8 cellular contexts compared by ENCODE assay signal in the genomic region with DNA sequence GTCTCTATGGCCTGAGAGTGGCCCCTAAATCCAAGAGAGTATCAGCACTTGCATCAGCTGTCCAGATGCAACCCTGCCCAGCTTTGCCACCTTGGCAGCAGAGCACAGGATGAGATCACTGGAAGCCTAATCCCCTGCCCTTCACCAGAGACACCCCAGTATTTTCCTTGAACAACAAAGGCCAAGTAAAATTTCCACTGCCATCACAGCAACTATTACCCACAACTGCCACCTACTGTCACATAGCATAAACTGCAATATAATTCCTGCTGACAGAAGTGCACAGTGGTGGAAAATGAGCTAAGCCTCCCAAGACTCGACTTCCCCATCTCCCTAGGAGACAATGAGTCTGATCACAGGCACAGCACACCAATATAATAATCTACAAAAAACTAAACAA.
DNase-seq lines count a peak whose midpoint lies in the region; ATAC-seq and TF ChIP-seq lines count a peak whose summit lies in the region.

No MANE protein-coding gene starts in this region.

- no peaks in the 10 kb centered on the region for H3K79me2 ChIP-seq in H9 (ENCODE audit: insufficient read depth, low read length)

- no peak overlapping the region for H2BK5ac ChIP-seq in H9 (ENCODE audit: insufficient read length, low read length)

- no peak overlapping the region for H4K91ac ChIP-seq in H9 (ENCODE audit: insufficient read length, low read depth, low read length)

- H2BK15ac ChIP-seq in H9 (ENCODE audit: low read depth, low read length): no peak overlapping the region

- H2BK120ac ChIP-seq in H9 (ENCODE audit: low read depth, low read length, poor library complexity, severe bottlenecking): no peak overlapping the region

- no peaks in the 10 kb centered on the region for H3K79me1 ChIP-seq in H9 (ENCODE audit: insufficient read depth, low read depth, low read length, poor library complexity, severe bottlenecking)

- H3K56ac ChIP-seq in H9 (ENCODE audit: insufficient read length, low read depth, low read length): no peak overlapping the region

- no peak overlapping the region for H2AK5ac ChIP-seq in H9 (ENCODE audit: insufficient read length, low read length)

- peak; percentile 41 for DNase-seq in GM12865 (ENCODE audit: low read depth)
- no peak for DNase-seq in H9
- peak; percentile 45 for DNase-seq in NCI-H1694 (lab: John Stamatoyannopoulos, UW)
- peak; percentile 46 for DNase-seq in iPS-NIHi11 (ENCODE audit: low spot score)
- DNase-seq in T-helper 2 cell treated with Interferon-gamma antibody and Interleukin-4, amounts not matched to agents 5 μg/mL and 100 μg/mL, for 36 hours (ENCODE audit: low spot score): no peak
- DNase-seq in EL: no peak
- DNase-seq in CD4-positive, alpha-beta memory T cell: no peak

- H3K36me3 ChIP-seq in CD4-positive, alpha-beta memory T cell (ENCODE audit: insufficient read depth, low read length): no peaks in the 10 kb centered on the region

- no peak for ATAC-seq in GM18517 (IDR thresholded peaks at IDR 0.05; ENCODE audit: unreplicated experiment)

- no peak overlapping the region for H3K23ac ChIP-seq in H9 (ENCODE audit: insufficient read length, low read depth, low read length)

- no peak overlapping the region for H3K9ac ChIP-seq in H9 (ENCODE audit: extremely low read depth, insufficient read length, low read length)

- no peaks in the 10 kb centered on the region for H3K4me1 ChIP-seq in H9 (ENCODE audit: insufficient read depth, low read length)
- H3K4me1 ChIP-seq in CD4-positive, alpha-beta memory T cell (ENCODE audit: insufficient read depth, low read length): no peaks in the 10 kb centered on the region

- TF ChIP-seq CTCF in GM12865 (IDR thresholded peaks at IDR 0.05; ENCODE audit: insufficient read depth, low read depth, low read length, missing control alignments) (peak; percentile 59), H9 (conservative IDR thresholded peaks at IDR 0.05) (peak; percentile 68)

- intact Hi-C loops in CD4-positive, alpha-beta memory T cell (cut with micrococcal nuclease): no loop called here

- no peak overlapping the region for H3K4me3 ChIP-seq in GM12865 (ENCODE audit: low read depth, low read length)
- no peak overlapping the region for H3K4me3 ChIP-seq in CD4-positive, alpha-beta memory T cell (ENCODE audit: low read length in 2 of 2)

- no peak overlapping the region for H3K27ac ChIP-seq in H9 (ENCODE audit: insufficient read length, low read depth, low read length)
- H3K27ac ChIP-seq in CD4-positive, alpha-beta memory T cell (ENCODE audit: low read depth, low read length): no peak overlapping the region

- peaks cover 7 to 21% (median 12%) of the 10 kb centered on the region in 3 experiments for H3K36me3 Mint-ChIP-seq in H9 (ENCODE audit: insufficient read depth in 1 of 3, low read depth in 3 of 3)
- no peaks in the 10 kb centered on the region for H3K36me3 Mint-ChIP-seq in T-helper 2 cell treated with Interferon-gamma antibody and Interleukin-4, amounts not matched to agents 5 μg/mL and 100 μg/mL, for 36 hours (ENCODE audit: low read depth)
- H3K36me3 Mint-ChIP-seq in CD4-positive, alpha-beta memory T cell: no peaks in the 10 kb centered on the region

- no peak overlapping the region for H3K14ac ChIP-seq in H9 (ENCODE audit: insufficient read depth, low read length)

- no peak overlapping the region for H3K27ac Mint-ChIP-seq in H9
- no peak overlapping the region for H3K27ac Mint-ChIP-seq in T-helper 2 cell treated with Interferon-gamma antibody and Interleukin-4, amounts not matched to agents 5 μg/mL and 100 μg/mL, for 36 hours
- no peak overlapping the region for H3K27ac Mint-ChIP-seq in CD4-positive, alpha-beta memory T cell

- no peak overlapping the region for H3K4me2 ChIP-seq in H9 (ENCODE audit: insufficient read depth, insufficient read length, low read length)

- POLR2A ChIA-PET in CD4-positive, alpha-beta memory T cell (lab: Charles Lee; ENCODE audit: partially characterized antibody): no interaction called here

- no peak overlapping the region for H3T11ph ChIP-seq in H9 (ENCODE audit: low read length)

- H4K20me1 ChIP-seq in H9 (ENCODE audit: control insufficient read depth, insufficient read depth, insufficient read length): no peaks in the 10 kb centered on the region

- no peak overlapping the region for H2BK20ac ChIP-seq in H9 (ENCODE audit: low read depth, low read length, poor library complexity, severe bottlenecking)

- no peak overlapping the region for H3K4ac ChIP-seq in H9 (ENCODE audit: low read depth, low read length)

- CTCF ChIA-PET in CD4-positive, alpha-beta memory T cell (lab: Charles Lee; ENCODE audit: partially characterized antibody): no interaction called here

- no peak overlapping the region for H4K8ac ChIP-seq in H9 (replicated peaks; ENCODE audit: insufficient read length, low read depth, low read length)

- no peak overlapping the region for H4K5ac ChIP-seq in H9 (ENCODE audit: insufficient read length, low read depth, low read length)

- no peaks in the 10 kb centered on the region for H3K4me1 Mint-ChIP-seq in H9
- H3K4me1 Mint-ChIP-seq in T-helper 2 cell treated with Interferon-gamma antibody and Interleukin-4, amounts not matched to agents 5 μg/mL and 100 μg/mL, for 36 hours (ENCODE audit: low read depth): no peaks in the 10 kb centered on the region
- no peaks in the 10 kb centered on the region for H3K4me1 Mint-ChIP-seq in CD4-positive, alpha-beta memory T cell

- no peaks in the 10 kb centered on the region for H3K27me3 Mint-ChIP-seq in H9 (ENCODE audit: low read depth)
- H3K27me3 Mint-ChIP-seq in T-helper 2 cell treated with Interferon-gamma antibody and Interleukin-4, amounts not matched to agents 5 μg/mL and 100 μg/mL, for 36 hours (ENCODE audit: low read depth): no peaks in the 10 kb centered on the region
- H3K27me3 Mint-ChIP-seq in CD4-positive, alpha-beta memory T cell: no peaks in the 10 kb centered on the region

- H3K4me3 Mint-ChIP-seq in H9: no peak overlapping the region
- H3K4me3 Mint-ChIP-seq in T-helper 2 cell treated with Interferon-gamma antibody and Interleukin-4, amounts not matched to agents 5 μg/mL and 100 μg/mL, for 36 hours: no peak overlapping the region
- no peak overlapping the region for H3K4me3 Mint-ChIP-seq in CD4-positive, alpha-beta memory T cell

- no CpG with 5 or more reads among the region's 1 CpG for WGBS in H9 (ENCODE audit: extremely low coverage, insufficient read length, low lambda C conversion rate)

- H2AFZ ChIP-seq in H9 (ENCODE audit: low read length): no peak overlapping the region

- H3K9me3 ChIP-seq in H9 (ENCODE audit: control insufficient read depth, low read depth, low read length): no peaks in the 10 kb centered on the region
- no peaks in the 10 kb centered on the region for H3K9me3 ChIP-seq in CD4-positive, alpha-beta memory T cell (ENCODE audit: control insufficient read depth in 1 of 2, low read length in 2 of 2)

- no peak overlapping the region for H3K18ac ChIP-seq in H9 (ENCODE audit: insufficient read length, low read depth, low read length)

- H3K9me3 Mint-ChIP-seq in H9: peaks cover 30 to 35% of the 10 kb centered on the region in 2 experiments
- H3K9me3 Mint-ChIP-seq in T-helper 2 cell treated with Interferon-gamma antibody and Interleukin-4, amounts not matched to agents 5 μg/mL and 100 μg/mL, for 36 hours: peaks cover 28% of the 10 kb centered on the region
- H3K9me3 Mint-ChIP-seq in CD4-positive, alpha-beta memory T cell: peaks cover 0 to 59% (median 26%) of the 10 kb centered on the region in 8 donors

- H3K27me3 ChIP-seq in H9 (ENCODE audit: insufficient read depth, low read length): no peaks in the 10 kb centered on the region
- H3K27me3 ChIP-seq in CD4-positive, alpha-beta memory T cell (ENCODE audit: insufficient read depth, low read length): no peaks in the 10 kb centered on the region

- no peak overlapping the region for H2BK12ac ChIP-seq in H9 (ENCODE audit: insufficient read length, low read depth, low read length)

- H3K23me2 ChIP-seq in H9 (ENCODE audit: insufficient read length, low read depth, low read length, poor library complexity, severe bottlenecking): no peaks in the 10 kb centered on the region

Comparison
In these comparisons a context has a peak if more than half of its experiments do, and no peak if none do; other contexts are left out.
1. DNase-seq: peak in GM12865 (single experiment), NCI-H1694 (single experiment) and iPS-NIHi11 (single experiment); none in H9 (single experiment), T-helper 2 cell treated with Interferon-gamma antibody and Interleukin-4, amounts not matched to agents 5 μg/mL and 100 μg/mL, for 36 hours (single experiment), EL (single experiment) and CD4-positive, alpha-beta memory T cell (0 of 5).